1 cellular context compared by ENCODE assay signal in the genomic region with DNA sequence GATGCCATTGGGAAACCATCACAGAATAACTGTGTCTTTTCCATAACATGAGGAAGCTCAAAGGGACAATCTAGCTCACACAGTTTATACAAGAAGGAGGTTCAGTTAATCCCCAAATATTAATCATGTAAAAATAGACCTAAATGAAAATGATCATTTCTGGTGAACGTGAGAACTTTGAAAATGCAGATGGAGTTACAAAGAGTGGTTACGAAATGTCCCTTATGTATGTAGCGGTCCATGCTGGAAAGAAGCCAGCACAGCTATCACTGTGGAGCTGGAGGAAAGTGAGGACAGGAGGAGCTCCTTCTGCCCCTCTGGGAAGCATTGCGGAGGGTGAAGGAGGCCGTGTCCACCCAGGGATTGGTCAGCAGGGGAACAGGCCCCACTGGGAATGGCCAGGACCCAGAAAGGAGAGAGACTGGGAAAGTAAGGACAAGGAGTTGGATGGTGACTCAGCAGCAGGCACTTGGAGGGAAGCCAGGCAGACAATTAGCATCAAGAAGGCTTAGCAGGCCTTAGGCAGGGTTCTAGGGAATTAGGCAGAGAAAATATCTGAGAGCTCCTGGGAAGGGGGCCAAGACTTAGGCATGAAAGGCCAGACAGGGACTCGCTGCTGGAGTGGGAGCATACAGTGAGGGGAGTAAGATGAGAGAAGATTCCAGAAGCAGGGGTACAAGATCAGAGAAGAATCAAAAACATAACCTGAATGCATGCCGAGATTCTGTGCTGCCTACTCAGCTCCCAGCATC.
TF ChIP-seq lines count a peak whose summit lies in the region.

No MANE protein-coding gene starts in this region.

TF ChIP-seq in HEK293, 187 proteins besides CTCF, POLR2A, EP300 and RAD21 (continued from another document and continues in another):
- TF ChIP-seq, protein P1, sequence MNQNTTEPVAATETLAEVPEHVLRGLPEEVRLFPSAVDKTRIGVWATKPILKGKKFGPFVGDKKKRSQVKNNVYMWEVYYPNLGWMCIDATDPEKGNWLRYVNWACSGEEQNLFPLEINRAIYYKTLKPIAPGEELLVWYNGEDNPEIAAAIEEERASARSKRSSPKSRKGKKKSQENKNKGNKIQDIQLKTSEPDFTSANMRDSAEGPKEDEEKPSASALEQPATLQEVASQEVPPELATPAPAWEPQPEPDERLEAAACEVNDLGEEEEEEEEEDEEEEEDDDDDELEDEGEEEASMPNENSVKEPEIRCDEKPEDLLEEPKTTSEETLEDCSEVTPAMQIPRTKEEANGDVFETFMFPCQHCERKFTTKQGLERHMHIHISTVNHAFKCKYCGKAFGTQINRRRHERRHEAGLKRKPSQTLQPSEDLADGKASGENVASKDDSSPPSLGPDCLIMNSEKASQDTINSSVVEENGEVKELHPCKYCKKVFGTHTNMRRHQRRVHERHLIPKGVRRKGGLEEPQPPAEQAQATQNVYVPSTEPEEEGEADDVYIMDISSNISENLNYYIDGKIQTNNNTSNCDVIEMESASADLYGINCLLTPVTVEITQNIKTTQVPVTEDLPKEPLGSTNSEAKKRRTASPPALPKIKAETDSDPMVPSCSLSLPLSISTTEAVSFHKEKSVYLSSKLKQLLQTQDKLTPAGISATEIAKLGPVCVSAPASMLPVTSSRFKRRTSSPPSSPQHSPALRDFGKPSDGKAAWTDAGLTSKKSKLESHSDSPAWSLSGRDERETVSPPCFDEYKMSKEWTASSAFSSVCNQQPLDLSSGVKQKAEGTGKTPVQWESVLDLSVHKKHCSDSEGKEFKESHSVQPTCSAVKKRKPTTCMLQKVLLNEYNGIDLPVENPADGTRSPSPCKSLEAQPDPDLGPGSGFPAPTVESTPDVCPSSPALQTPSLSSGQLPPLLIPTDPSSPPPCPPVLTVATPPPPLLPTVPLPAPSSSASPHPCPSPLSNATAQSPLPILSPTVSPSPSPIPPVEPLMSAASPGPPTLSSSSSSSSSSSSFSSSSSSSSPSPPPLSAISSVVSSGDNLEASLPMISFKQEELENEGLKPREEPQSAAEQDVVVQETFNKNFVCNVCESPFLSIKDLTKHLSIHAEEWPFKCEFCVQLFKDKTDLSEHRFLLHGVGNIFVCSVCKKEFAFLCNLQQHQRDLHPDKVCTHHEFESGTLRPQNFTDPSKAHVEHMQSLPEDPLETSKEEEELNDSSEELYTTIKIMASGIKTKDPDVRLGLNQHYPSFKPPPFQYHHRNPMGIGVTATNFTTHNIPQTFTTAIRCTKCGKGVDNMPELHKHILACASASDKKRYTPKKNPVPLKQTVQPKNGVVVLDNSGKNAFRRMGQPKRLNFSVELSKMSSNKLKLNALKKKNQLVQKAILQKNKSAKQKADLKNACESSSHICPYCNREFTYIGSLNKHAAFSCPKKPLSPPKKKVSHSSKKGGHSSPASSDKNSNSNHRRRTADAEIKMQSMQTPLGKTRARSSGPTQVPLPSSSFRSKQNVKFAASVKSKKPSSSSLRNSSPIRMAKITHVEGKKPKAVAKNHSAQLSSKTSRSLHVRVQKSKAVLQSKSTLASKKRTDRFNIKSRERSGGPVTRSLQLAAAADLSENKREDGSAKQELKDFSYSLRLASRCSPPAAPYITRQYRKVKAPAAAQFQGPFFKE (tag by site-specific recombination; IDR thresholded peaks at IDR 0.05; ENCODE audit: borderline replicate concordance): no peak
- TF ChIP-seq, protein P2, sequence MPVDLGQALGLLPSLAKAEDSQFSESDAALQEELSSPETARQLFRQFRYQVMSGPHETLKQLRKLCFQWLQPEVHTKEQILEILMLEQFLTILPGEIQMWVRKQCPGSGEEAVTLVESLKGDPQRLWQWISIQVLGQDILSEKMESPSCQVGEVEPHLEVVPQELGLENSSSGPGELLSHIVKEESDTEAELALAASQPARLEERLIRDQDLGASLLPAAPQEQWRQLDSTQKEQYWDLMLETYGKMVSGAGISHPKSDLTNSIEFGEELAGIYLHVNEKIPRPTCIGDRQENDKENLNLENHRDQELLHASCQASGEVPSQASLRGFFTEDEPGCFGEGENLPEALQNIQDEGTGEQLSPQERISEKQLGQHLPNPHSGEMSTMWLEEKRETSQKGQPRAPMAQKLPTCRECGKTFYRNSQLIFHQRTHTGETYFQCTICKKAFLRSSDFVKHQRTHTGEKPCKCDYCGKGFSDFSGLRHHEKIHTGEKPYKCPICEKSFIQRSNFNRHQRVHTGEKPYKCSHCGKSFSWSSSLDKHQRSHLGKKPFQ (tag by site-specific recombination; IDR thresholded peaks at IDR 0.05): no peak
- TF ChIP-seq, protein P3, sequence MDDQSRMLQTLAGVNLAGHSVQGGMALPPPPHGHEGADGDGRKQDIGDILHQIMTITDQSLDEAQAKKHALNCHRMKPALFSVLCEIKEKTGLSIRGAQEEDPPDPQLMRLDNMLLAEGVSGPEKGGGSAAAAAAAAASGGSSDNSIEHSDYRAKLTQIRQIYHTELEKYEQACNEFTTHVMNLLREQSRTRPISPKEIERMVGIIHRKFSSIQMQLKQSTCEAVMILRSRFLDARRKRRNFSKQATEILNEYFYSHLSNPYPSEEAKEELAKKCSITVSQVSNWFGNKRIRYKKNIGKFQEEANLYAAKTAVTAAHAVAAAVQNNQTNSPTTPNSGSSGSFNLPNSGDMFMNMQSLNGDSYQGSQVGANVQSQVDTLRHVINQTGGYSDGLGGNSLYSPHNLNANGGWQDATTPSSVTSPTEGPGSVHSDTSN (CRISPR knock-in tag; IDR thresholded peaks at IDR 0.05): no peak
- TF ChIP-seq ZNF274 (IDR thresholded peaks at IDR 0.05; ENCODE audit: low read length) (no peak), ZNF274 (tag by site-specific recombination; IDR thresholded peaks at IDR 0.05; ENCODE audit: borderline replicate concordance) (no peak), IKZF3 (tag by site-specific recombination; IDR thresholded peaks at IDR 0.05) (peak; percentile 71), GLIS2 (tag by site-specific recombination; IDR thresholded peaks at IDR 0.05) (peak; percentile 58), ZNF585B (tag by site-specific recombination; IDR thresholded peaks at IDR 0.05) (no peak), ZNF791 (tag by site-specific recombination; IDR thresholded peaks at IDR 0.05) (no peak), ZNF626 (tag by site-specific recombination; IDR thresholded peaks at IDR 0.05) (no peak), ZIC2 (tag by site-specific recombination; IDR thresholded peaks at IDR 0.05) (peak; percentile 78), BCL11A (tag by site-specific recombination; IDR thresholded peaks at IDR 0.05; ENCODE audit: low read depth) (peak; percentile 49; the same call in 1 of the 2 replicates), ZNF404 (tag by site-specific recombination; IDR thresholded peaks at IDR 0.05) (no peak), ZNF521 (tag by site-specific recombination; IDR thresholded peaks at IDR 0.05) (no peak), HOXD13 (CRISPR knock-in tag; IDR thresholded peaks at IDR 0.05; ENCODE audit: borderline replicate concordance) (no peak), ZNF423 (tag by site-specific recombination; IDR thresholded peaks at IDR 0.05) (no peak), ZNF701 (tag by site-specific recombination; IDR thresholded peaks at IDR 0.05) (no peak), ZNF677 (tag by site-specific recombination; IDR thresholded peaks at IDR 0.05) (no peak), ZNF529 (tag by site-specific recombination; IDR thresholded peaks at IDR 0.05; ENCODE audit: insufficient replicate concordance) (no peak)
- TF ChIP-seq, protein P4, sequence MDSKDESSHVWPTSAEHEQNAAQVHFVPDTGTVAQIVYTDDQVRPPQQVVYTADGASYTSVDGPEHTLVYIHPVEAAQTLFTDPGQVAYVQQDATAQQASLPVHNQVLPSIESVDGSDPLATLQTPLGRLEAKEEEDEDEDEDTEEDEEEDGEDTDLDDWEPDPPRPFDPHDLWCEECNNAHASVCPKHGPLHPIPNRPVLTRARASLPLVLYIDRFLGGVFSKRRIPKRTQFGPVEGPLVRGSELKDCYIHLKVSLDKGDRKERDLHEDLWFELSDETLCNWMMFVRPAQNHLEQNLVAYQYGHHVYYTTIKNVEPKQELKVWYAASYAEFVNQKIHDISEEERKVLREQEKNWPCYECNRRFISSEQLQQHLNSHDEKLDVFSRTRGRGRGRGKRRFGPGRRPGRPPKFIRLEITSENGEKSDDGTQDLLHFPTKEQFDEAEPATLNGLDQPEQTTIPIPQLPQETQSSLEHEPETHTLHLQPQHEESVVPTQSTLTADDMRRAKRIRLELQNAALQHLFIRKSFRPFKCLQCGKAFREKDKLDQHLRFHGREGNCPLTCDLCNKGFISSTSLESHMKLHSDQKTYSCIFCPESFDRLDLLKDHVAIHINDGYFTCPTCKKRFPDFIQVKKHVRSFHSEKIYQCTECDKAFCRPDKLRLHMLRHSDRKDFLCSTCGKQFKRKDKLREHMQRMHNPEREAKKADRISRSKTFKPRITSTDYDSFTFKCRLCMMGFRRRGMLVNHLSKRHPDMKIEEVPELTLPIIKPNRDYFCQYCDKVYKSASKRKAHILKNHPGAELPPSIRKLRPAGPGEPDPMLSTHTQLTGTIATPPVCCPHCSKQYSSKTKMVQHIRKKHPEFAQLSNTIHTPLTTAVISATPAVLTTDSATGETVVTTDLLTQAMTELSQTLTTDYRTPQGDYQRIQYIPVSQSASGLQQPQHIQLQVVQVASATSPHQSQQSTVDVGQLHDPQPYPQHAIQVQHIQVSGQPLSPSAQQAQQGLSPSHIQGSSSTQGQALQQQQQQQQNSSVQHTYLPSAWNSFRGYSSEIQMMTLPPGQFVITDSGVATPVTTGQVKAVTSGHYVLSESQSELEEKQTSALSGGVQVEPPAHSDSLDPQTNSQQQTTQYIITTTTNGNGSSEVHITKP (tag by site-specific recombination; IDR thresholded peaks at IDR 0.05): peak; percentile 70
- TF ChIP-seq, protein P5, sequence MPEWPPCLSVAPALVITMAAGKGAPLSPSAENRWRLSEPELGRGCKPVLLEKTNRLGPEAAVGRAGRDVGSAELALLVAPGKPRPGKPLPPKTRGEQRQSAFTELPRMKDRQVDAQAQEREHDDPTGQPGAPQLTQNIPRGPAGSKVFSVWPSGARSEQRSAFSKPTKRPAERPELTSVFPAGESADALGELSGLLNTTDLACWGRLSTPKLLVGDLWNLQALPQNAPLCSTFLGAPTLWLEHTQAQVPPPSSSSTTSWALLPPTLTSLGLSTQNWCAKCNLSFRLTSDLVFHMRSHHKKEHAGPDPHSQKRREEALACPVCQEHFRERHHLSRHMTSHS (tag by site-specific recombination; IDR thresholded peaks at IDR 0.05): no peak
- TF ChIP-seq, protein P6, sequence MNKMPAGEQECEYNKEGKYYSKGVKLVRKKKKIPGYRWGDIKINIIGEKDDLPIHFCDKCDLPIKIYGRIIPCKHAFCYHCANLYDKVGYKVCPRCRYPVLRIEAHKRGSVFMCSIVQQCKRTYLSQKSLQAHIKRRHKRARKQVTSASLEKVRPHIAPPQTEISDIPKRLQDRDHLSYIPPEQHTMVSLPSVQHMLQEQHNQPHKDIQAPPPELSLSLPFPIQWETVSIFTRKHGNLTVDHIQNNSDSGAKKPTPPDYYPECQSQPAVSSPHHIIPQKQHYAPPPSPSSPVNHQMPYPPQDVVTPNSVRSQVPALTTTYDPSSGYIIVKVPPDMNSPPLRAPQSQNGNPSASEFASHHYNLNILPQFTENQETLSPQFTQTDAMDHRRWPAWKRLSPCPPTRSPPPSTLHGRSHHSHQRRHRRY (tag by site-specific recombination; IDR thresholded peaks at IDR 0.05): no peak
- TF ChIP-seq, protein P7, sequence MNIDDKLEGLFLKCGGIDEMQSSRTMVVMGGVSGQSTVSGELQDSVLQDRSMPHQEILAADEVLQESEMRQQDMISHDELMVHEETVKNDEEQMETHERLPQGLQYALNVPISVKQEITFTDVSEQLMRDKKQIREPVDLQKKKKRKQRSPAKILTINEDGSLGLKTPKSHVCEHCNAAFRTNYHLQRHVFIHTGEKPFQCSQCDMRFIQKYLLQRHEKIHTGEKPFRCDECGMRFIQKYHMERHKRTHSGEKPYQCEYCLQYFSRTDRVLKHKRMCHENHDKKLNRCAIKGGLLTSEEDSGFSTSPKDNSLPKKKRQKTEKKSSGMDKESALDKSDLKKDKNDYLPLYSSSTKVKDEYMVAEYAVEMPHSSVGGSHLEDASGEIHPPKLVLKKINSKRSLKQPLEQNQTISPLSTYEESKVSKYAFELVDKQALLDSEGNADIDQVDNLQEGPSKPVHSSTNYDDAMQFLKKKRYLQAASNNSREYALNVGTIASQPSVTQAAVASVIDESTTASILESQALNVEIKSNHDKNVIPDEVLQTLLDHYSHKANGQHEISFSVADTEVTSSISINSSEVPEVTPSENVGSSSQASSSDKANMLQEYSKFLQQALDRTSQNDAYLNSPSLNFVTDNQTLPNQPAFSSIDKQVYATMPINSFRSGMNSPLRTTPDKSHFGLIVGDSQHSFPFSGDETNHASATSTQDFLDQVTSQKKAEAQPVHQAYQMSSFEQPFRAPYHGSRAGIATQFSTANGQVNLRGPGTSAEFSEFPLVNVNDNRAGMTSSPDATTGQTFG (tag by site-specific recombination; IDR thresholded peaks at IDR 0.05; ENCODE audit: borderline replicate concordance): no peak
- TF ChIP-seq, protein P8, sequence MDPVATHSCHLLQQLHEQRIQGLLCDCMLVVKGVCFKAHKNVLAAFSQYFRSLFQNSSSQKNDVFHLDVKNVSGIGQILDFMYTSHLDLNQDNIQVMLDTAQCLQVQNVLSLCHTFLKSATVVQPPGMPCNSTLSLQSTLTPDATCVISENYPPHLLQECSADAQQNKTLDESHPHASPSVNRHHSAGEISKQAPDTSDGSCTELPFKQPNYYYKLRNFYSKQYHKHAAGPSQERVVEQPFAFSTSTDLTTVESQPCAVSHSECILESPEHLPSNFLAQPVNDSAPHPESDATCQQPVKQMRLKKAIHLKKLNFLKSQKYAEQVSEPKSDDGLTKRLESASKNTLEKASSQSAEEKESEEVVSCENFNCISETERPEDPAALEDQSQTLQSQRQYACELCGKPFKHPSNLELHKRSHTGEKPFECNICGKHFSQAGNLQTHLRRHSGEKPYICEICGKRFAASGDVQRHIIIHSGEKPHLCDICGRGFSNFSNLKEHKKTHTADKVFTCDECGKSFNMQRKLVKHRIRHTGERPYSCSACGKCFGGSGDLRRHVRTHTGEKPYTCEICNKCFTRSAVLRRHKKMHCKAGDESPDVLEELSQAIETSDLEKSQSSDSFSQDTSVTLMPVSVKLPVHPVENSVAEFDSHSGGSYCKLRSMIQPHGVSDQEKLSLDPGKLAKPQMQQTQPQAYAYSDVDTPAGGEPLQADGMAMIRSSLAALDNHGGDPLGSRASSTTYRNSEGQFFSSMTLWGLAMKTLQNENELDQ (tag by site-specific recombination; IDR thresholded peaks at IDR 0.05; ENCODE audit: low read depth): no peak
- TF ChIP-seq, protein P9, sequence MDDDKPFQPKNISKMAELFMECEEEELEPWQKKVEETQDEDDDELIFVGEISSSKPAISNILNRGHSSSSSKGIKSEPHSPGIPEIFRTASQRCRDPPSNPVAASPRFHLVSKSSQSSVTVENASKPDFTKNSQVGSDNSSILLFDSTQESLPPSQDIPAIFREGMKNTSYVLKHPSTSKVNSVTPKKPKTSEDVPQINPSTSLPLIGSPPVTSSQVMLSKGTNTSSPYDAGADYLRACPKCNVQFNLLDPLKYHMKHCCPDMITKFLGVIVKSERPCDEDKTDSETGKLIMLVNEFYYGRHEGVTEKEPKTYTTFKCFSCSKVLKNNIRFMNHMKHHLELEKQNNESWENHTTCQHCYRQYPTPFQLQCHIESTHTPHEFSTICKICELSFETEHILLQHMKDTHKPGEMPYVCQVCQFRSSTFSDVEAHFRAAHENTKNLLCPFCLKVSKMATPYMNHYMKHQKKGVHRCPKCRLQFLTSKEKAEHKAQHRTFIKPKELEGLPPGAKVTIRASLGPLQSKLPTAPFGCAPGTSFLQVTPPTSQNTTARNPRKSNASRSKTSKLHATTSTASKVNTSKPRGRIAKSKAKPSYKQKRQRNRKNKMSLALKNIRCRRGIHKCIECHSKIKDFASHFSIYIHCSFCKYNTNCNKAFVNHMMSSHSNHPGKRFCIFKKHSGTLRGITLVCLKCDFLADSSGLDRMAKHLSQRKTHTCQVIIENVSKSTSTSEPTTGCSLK (tag by site-specific recombination; IDR thresholded peaks at IDR 0.05): no peak
